In the genomic region with DNA sequence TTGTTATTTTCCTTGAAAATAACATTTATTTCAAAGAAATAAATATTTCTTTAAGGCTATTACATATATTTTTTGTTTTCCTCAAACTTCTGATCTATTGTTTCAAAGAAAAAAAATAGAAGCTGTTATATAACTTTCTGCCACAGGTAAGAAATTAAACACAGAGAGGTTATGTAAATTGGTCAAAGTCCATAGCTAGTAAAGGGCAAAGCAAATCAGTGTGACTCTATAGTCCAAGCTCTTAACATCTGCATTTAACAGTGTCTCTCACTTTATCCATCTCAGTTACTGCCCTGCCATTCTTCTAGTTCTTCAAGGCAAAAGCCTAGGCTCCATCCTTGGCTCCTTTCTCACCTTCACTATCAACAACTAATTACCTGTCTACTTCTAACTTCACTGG, we compare ENCODE assay signal across 22 cellular contexts. TPM values are rescaled to one million over a fixed set of nuclear protein-coding genes. Genes with fewer than 3 reads are reported as not detected.
DNase-seq lines count a peak whose midpoint lies in the region; ATAC-seq, FAIRE-seq and TF ChIP-seq lines count a peak whose summit lies in the region.
"Had no signal": no experiment of that assay in that cellular context is flagged by ENCODE, and none has a peak within 500 bp of the region (broad histone marks: within the 10 kb centered on the region; RNA-seq: fewer than 3 reads in every experiment).

No MANE protein-coding gene starts in this region.

- peaks cover 5% of the 10 kb centered on the region for H3K27me3 Mint-ChIP-seq in activated naive CD8-positive, alpha-beta T cell treated with anti-CD3 and anti-CD28 coated beads for 36 hours
- H3K27me3 Mint-ChIP-seq: CD4-positive, CD25-positive, alpha-beta regulatory T cell; IgD-negative memory B cell had no signal

- H3K4me1 ChIP-seq in mucosa of descending colon (ENCODE audit: low read depth), result no peaks in the 10 kb centered on the region
- no peaks in the 10 kb centered on the region for H3K4me1 ChIP-seq in uterus

- H3K27ac Mint-ChIP-seq in activated naive CD8-positive, alpha-beta T cell treated with anti-CD3 and anti-CD28 coated beads for 36 hours, result no peak overlapping the region
- H3K27ac Mint-ChIP-seq: B cell; CD4-positive, CD25-positive, alpha-beta regulatory T cell; HFFc6; IgD-negative memory B cell had no signal

- FAIRE-seq in colon (lab: Jason Lieb, UNC), result peak; percentile 57
- FAIRE-seq: HTR-8/SVneo had no signal

- H3K4me3 Mint-ChIP-seq in activated naive CD8-positive, alpha-beta T cell treated with anti-CD3 and anti-CD28 coated beads for 36 hours, result no peak overlapping the region
- H3K4me3 Mint-ChIP-seq: B cell; CD4-positive, CD25-positive, alpha-beta regulatory T cell; CD8-positive, alpha-beta memory T cell; HFFc6; IgD-negative memory B cell had no signal

- H3K9me3 ChIP-seq in mucosa of descending colon (no peaks in the 10 kb centered on the region), uterus (no peaks in the 10 kb centered on the region)

- DNase-seq in left lobe of liver (ENCODE audit: low spot score) (no peak), mucosa of descending colon (no peak), uterus (no peak), DMS79 treated with DMSO at 0.1 percent for 48 hours (lab: John Stamatoyannopoulos, UW) (no peak), DMS153 (lab: John Stamatoyannopoulos, UW) (no peak)
- DNase-seq in activated naive CD8-positive, alpha-beta T cell treated with anti-CD3 and anti-CD28 coated beads for 36 hours, result no peak
- DNase-seq: 8988T; C1 segment of cervical spinal cord; CD4-positive, CD25-positive, alpha-beta regulatory T cell; CD8-positive, alpha-beta memory T cell; COR-L47; DMS 273 treated with DMSO at 0.1 percent for 48 hours; DMS79; GF-D8; GOT3; H7; HFFc6 had no signal

- H3K36me3 ChIP-seq in mucosa of descending colon (ENCODE audit: low read depth), result no peaks in the 10 kb centered on the region
- no peaks in the 10 kb centered on the region for H3K36me3 ChIP-seq in uterus

- peak; percentile 92 for ATAC-seq in left lobe of liver
- ATAC-seq in mucosa of descending colon, result peak; percentile 79
- ATAC-seq: HCT116 had no signal

- no peaks in the 10 kb centered on the region for H3K4me1 Mint-ChIP-seq in activated naive CD8-positive, alpha-beta T cell treated with anti-CD3 and anti-CD28 coated beads for 36 hours
- H3K4me1 Mint-ChIP-seq: B cell; CD4-positive, CD25-positive, alpha-beta regulatory T cell; CD8-positive, alpha-beta memory T cell; IgD-negative memory B cell had no signal

- no peaks in the 10 kb centered on the region for H3K9me3 Mint-ChIP-seq in activated naive CD8-positive, alpha-beta T cell treated with anti-CD3 and anti-CD28 coated beads for 36 hours
- H3K9me3 Mint-ChIP-seq: CD4-positive, CD25-positive, alpha-beta regulatory T cell; HFFc6 had no signal

- no peak for TF ChIP-seq POLR2A in uterus (IDR thresholded peaks at IDR 0.05)

- TF ChIP-seq CTCF in mucosa of descending colon (IDR thresholded peaks at IDR 0.05), result no peak
- TF ChIP-seq CTCF in uterus (IDR thresholded peaks at IDR 0.05), result no peak

- intact Hi-C loops in mucosa of descending colon (cut with DNase I, micrococcal nuclease), result no loop called here
- intact Hi-C loops in uterus (cut with DNase I; ENCODE audit: low total_unique reads), result no loop called here

- no peaks in the 10 kb centered on the region for H3K27me3 ChIP-seq in uterus

- H3K36me3 Mint-ChIP-seq in activated naive CD8-positive, alpha-beta T cell treated with anti-CD3 and anti-CD28 coated beads for 36 hours, result no peaks in the 10 kb centered on the region
- H3K36me3 Mint-ChIP-seq: CD4-positive, CD25-positive, alpha-beta regulatory T cell; IgD-negative memory B cell had no signal

- no peak overlapping the region for H3K4me3 ChIP-seq in mucosa of descending colon
- no peak overlapping the region for H3K4me3 ChIP-seq in uterus

- H3K27ac ChIP-seq in uterus, result no peak overlapping the region

RNA-seq across cellular contexts. Expression of a gene that starts 57.1 kb away (rescaled TPM):
- 2.5 TPM for total RNA-seq in left lobe of liver
- 1 to 10 TPM; 1.9 to 3.4 (median 2.5) TPM for total RNA-seq in mucosa of descending colon
- total RNA-seq in uterus, result 1 to 10 TPM; 2.1 to 6.4 (median 4.2) TPM
- total RNA-seq in activated naive CD8-positive, alpha-beta T cell treated with anti-CD3 and anti-CD28 coated beads for 36 hours, result 1 to 10 TPM; 1.2 TPM

RNA-seq across cellular contexts. Expression of a gene that starts 57.2 kb away (rescaled TPM):
- total RNA-seq in left lobe of liver (40.8 TPM), mucosa of descending colon (10 to 100 TPM; 29.2 to 37.6 (median 30.7) TPM), uterus (100 to 1,000 TPM in 1 of 4 donors, 10 to 100 TPM in 3; 11.8 to 185 (median 60.9) TPM)
- total RNA-seq in activated naive CD8-positive, alpha-beta T cell treated with anti-CD3 and anti-CD28 coated beads for 36 hours, result 10 to 100 TPM; 12.4 to 14.6 TPM
